Comparison of ENCODE assay signal across 12 cellular contexts in the genomic region with DNA sequence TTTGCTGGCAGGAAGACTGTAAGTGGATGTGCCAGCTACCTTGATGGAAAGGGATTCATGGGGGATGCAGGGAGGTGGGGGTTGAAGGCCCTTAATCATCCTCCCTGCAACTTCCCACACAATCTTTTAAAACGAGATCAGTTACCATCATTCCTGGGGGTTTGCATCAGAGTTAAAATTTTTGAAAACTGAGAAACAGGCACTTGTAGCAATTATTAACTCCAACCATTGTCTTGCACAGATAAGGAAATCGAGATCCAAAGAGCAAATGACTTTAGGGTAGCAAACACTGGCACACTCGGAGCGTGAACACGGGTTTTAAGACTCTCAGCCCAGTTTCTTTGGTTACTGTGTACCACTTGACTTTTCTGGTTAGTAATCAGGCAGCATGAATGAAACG. TPM values are rescaled to one million over a fixed set of nuclear protein-coding genes. Genes with fewer than 3 reads are reported as not detected.
DNase-seq lines count a peak whose midpoint lies in the region; ATAC-seq and TF ChIP-seq lines count a peak whose summit lies in the region.
"Had no signal": no experiment of that assay in that cellular context is flagged by ENCODE, and none has a peak within 500 bp of the region (broad histone marks: within the 10 kb centered on the region; RNA-seq: fewer than 3 reads in every experiment).

No MANE protein-coding gene starts in this region.

- TF ChIP-seq CTCF in WTC11 (IDR thresholded peaks at IDR 0.05): no peak
- TF ChIP-seq CTCF in kidney epithelial cell (IDR thresholded peaks at IDR 0.05; ENCODE audit: insufficient read depth, low read length, poor library complexity, severe bottlenecking): no peak
- no peak for TF ChIP-seq CTCF in omental fat pad (IDR thresholded peaks at IDR 0.05)

- peak overlapping the region; percentile 10 for H3K27ac Mint-ChIP-seq in WTC11

- intact Hi-C loops in Right ventricle myocardium superior (cut with DNase I): no loop called here

- H3K36me3 Mint-ChIP-seq in WTC11: no peaks in the 10 kb centered on the region

- no peaks in the 10 kb centered on the region for H3K9me3 Mint-ChIP-seq in WTC11

- POLR2A ChIA-PET in WTC11 (lab: Charles Lee): no interaction called here

- H3K4me1 Mint-ChIP-seq in WTC11: peaks cover 25% of the 10 kb centered on the region

- in situ Hi-C loops in KBM-7 (cut with MboI; ENCODE audit: low pct_unique_long_range_greater_than_20kb, low sequenced_read_pairs): no loop called here

- H3K27me3 ChIP-seq in kidney epithelial cell (ENCODE audit: control insufficient read depth, insufficient read depth, low read length): no peaks in the 10 kb centered on the region

- CTCF ChIA-PET in WTC11 (lab: Charles Lee): interaction anchor here (0.6 to 1.4 kb wide), 2 partner anchors 319 to 989 kb away, joined by 3 read pairs; no protein-coding TSS in a partner anchor

- no peak overlapping the region for H3K4me3 ChIP-seq in kidney epithelial cell (ENCODE audit: low read depth, low read length)
- H3K4me3 ChIP-seq: A549, SK-N-MC had no signal

- DNase-seq in EH (ENCODE audit: low read depth) (peak; percentile 12), WTC11 (ENCODE audit: low spot score) (no peak), kidney epithelial cell (ENCODE audit: low read depth) (peak; percentile 21), renal cortical epithelial cell (ENCODE audit: low read depth) (peak; percentile 66), omental fat pad (ENCODE audit: low spot score) (no peak), KBM-7 (no peak), Right ventricle myocardium superior (no peak)
- DNase-seq: NCI-H2081, NCI-H524 had no signal

- H3K27me3 Mint-ChIP-seq in WTC11 (ENCODE audit: low read depth): peaks cover 23% of the 10 kb centered on the region

- H3K4me3 Mint-ChIP-seq in WTC11: no peak overlapping the region

- ATAC-seq in WTC11: no peak
- ATAC-seq in omental fat pad (ENCODE audit: low FRiP score): no peak
- ATAC-seq in Right ventricle myocardium superior (ENCODE audit: poor library complexity): no peak
- ATAC-seq: A549, HepG2 had no signal

- H3K36me3 ChIP-seq in kidney epithelial cell (ENCODE audit: control insufficient read depth, insufficient read depth, low read length): no peaks in the 10 kb centered on the region

TF ChIP-seq in WTC11, 78 proteins besides CTCF, POLR2A, EP300 and RAD21:
- TF ChIP-seq AR (CRISPR knock-in tag; IDR thresholded peaks at IDR 0.05) (no peak), ZBTB21 (CRISPR knock-in tag; IDR thresholded peaks at IDR 0.05; ENCODE audit: borderline replicate concordance) (no peak), JAZF1 (CRISPR knock-in tag; IDR thresholded peaks at IDR 0.05) (no peak), CREM (CRISPR knock-in tag; IDR thresholded peaks at IDR 0.05) (no peak), NR2C2 (CRISPR knock-in tag; IDR thresholded peaks at IDR 0.05) (no peak)
TF ChIP-seq in WTC11: peak in this region for 0.

RNA-seq across cellular contexts. Expression of gene GPD1L, which starts 41.9 kb away (rescaled TPM):
- 4.7 to 5.8 TPM (median 4.7 TPM) in 3 replicates for total RNA-seq in WTC11 (2021)
- total RNA-seq in kidney epithelial cell: 10.1 and 11.5 TPM in 2 replicates
- 14.2 and 17.2 TPM in 2 replicates for total RNA-seq in renal cortical epithelial cell
- total RNA-seq in omental fat pad: 100 to 1,000 TPM in 3 of 4 donors, 10 to 100 TPM in 1; 54.8 to 114 (median 107) TPM
- total RNA-seq in Right ventricle myocardium superior: 273 TPM

Comparison
In these comparisons a context has a peak if more than half of its experiments do, and no peak if none do; other contexts are left out.
1. DNase-seq: peak in EH (single experiment), kidney epithelial cell (single experiment) and renal cortical epithelial cell (single experiment); none in WTC11 (single experiment), omental fat pad (single experiment), KBM-7 (single experiment) and Right ventricle myocardium superior (single experiment).